ENCODE assay signal across 1 cellular context in genomic region chr9:136643596-136644342, GRCh38.
TF ChIP-seq lines count a peak whose summit lies in the region.

No MANE protein-coding gene starts in this region.

TF ChIP-seq in endothelial cell of umbilical vein, 7 proteins besides CTCF, POLR2A, EP300 and RAD21:
- TF ChIP-seq FOS (IDR thresholded peaks at IDR 0.05; ENCODE audit: borderline replicate concordance, insufficient read depth, low read length) (no peak), POLR2AphosphoS5 (IDR thresholded peaks at IDR 0.05; ENCODE audit: insufficient read depth, low read depth, low read length) (no peak), MYC (IDR thresholded peaks at IDR 0.05; ENCODE audit: low read depth, low read length) (no peak), EZH2 (IDR thresholded peaks at IDR 0.05; ENCODE audit: borderline replicate concordance, low read depth, low read length, severe bottlenecking) (no peak), GATA2 (IDR thresholded peaks at IDR 0.05; ENCODE audit: insufficient read depth, insufficient read length, low read depth, low read length) (no peak), JUN (IDR thresholded peaks at IDR 0.05; ENCODE audit: borderline replicate concordance, insufficient read depth, insufficient read length, low read depth) (no peak)
- TF ChIP-seq, protein P1, sequence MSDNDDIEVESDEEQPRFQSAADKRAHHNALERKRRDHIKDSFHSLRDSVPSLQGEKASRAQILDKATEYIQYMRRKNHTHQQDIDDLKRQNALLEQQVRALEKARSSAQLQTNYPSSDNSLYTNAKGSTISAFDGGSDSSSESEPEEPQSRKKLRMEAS (IDR thresholded peaks at IDR 0.05; ENCODE audit: insufficient read depth, insufficient read length), result no peak
